ENCODE assay signal across 20 cellular contexts in genomic region chr6:125508793-125509192, GRCh38.
"Had no signal": no experiment of that assay in that cellular context is flagged by ENCODE, and none has a peak within 500 bp of the region (broad histone marks: within the 10 kb centered on the region; RNA-seq: fewer than 3 reads in every experiment).

No MANE protein-coding gene starts in this region.

- H3K4me3 ChIP-seq: coronary artery, esophagus muscularis mucosa, lower lobe of right lung, prostate gland, right atrium auricular region, sigmoid colon, stomach, thyroid gland had no signal

- H3K4me1 ChIP-seq: esophagus muscularis mucosa, foreskin keratinocyte, lower lobe of right lung, prostate gland, right atrium auricular region, sigmoid colon, stomach had no signal

- FAIRE-seq: endothelial cell of umbilical vein, keratinocyte had no signal

- DNase-seq: dermis blood vessel endothelial cell; effector memory CD4-positive, alpha-beta T cell; foreskin keratinocyte; left ventricle myocardium superior; lower lobe of right lung; naive thymus-derived CD8-positive, alpha-beta T cell; nephron progenitor cell; sigmoid colon; stimulated activated CD4-positive, alpha-beta T cell treated with anti-CD3 and anti-CD28 coated beads, Interleukin-2, amount 100 ng/mL, for 24 hours; stimulated activated CD4-positive, alpha-beta T cell treated with anti-CD3 and anti-CD28 coated beads, Interleukin-4, amount 100 ng/mL, for 24 hours; stimulated activated naive CD4-positive, alpha-beta T cell treated with Interleukin-2 at 50 U/mL for 16 hours; stomach; trophoblast cell had no signal

- H3K9me3 ChIP-seq: esophagus muscularis mucosa, lower lobe of right lung, prostate gland, right atrium auricular region, stomach, thyroid gland had no signal

- H3K36me3 ChIP-seq: esophagus muscularis mucosa, lower lobe of right lung, prostate gland, right atrium auricular region, sigmoid colon, stomach, thyroid gland had no signal

- H3K27ac ChIP-seq: coronary artery, esophagus muscularis mucosa, foreskin keratinocyte, lower lobe of right lung, prostate gland, right atrium auricular region, sigmoid colon, stomach had no signal
